15 cellular contexts compared by ENCODE assay signal in genomic region chr3:58629629-58630028, GRCh38. TPM values are rescaled to one million over a fixed set of nuclear protein-coding genes. Genes with fewer than 3 reads are reported as not detected.
DNase-seq lines count a peak whose midpoint lies in the region; ATAC-seq, FAIRE-seq and TF ChIP-seq lines count a peak whose summit lies in the region.
"Had no signal": no experiment of that assay in that cellular context is flagged by ENCODE, and none has a peak within 500 bp of the region (broad histone marks: within the 10 kb centered on the region; RNA-seq: fewer than 3 reads in every experiment).

No MANE protein-coding gene starts in this region.

- ATAC-seq in HepG2 (no peak), GM18907 (IDR thresholded peaks at IDR 0.05; ENCODE audit: unreplicated experiment) (no peak), GM21717 (IDR thresholded peaks at IDR 0.05; ENCODE audit: unreplicated experiment) (no peak)
- ATAC-seq in stimulated activated naive CD8-positive, alpha-beta T cell treated with anti-CD3 and anti-CD28 coated beads, Interleukin-15, Interleukin-2, amounts not matched to agents 100 U/mL and 50 U/mL, for 24 hours: no peak

- in situ Hi-C loops in HepG2 (cut with HindIII; ENCODE audit: extremely low pct_ligation_motif_present, low pct_unique_long_range_greater_than_20kb): loop anchor here (5.0 kb wide), 1 partner anchor 62 kb away; no protein-coding TSS in a partner anchor

- POLR2A ChIA-PET in HepG2 (lab: Yijun Ruan, JAX): interaction anchor here (1.0 to 1.2 kb wide), 3 partner anchors 92 to 323 kb away, joined by 3 to 6 read pairs (median 3); partner anchors contain the start of genes ACOX2, HTD2 and RPP14

- H2AFZ ChIP-seq in HepG2 (ENCODE audit: low read length): no peak overlapping the region

- no peak for DNase-seq in HepG2 (ENCODE audit: low spot score)
- no peak for DNase-seq in sigmoid colon
- DNase-seq in T-helper 2 cell: no peak
- no peak for DNase-seq in stimulated activated naive CD8-positive, alpha-beta T cell treated with anti-CD3 and anti-CD28 coated beads, Interleukin-15, Interleukin-2, amounts not matched to agents 100 U/mL and 50 U/mL, for 24 hours
- DNase-seq: MV-4-11, Right ventricle myocardium superior had no signal

- H3K79me2 ChIP-seq in HepG2 (ENCODE audit: insufficient read depth, low read length): no peaks in the 10 kb centered on the region

- no TSS peak for BruUV-seq in HepG2 (replicated peaks; lab: Mats Ljungman, UMichigan)

- TF ChIP-seq CTCF in liver (IDR thresholded peaks at IDR 0.05; ENCODE audit: low read depth, low read length, missing input control): no peak
- TF ChIP-seq CTCF in HepG2 (CRISPR knock-in tag; IDR thresholded peaks at IDR 0.05): no peak
- TF ChIP-seq CTCF in sigmoid colon (IDR thresholded peaks at IDR 0.05): no peak

- 77% methylated on average over 2 of the region's 2 CpGs for WGBS in liver
- 40% methylated on average over 2 of the region's 2 CpGs for WGBS in HepG2 (ENCODE audit: low lambda C conversion rate)
- WGBS in esophagus, 2 donors: 76% methylated on average over 2 of the region's 2 CpGs
- 50 to 67% methylated on average over 2 of the region's 2 CpGs for whole genome bisulfite sequencing in sigmoid colon, 2 donors

- TF ChIP-seq POLR2A in HepG2 (IDR thresholded peaks at IDR 0.05; ENCODE audit: insufficient read depth in 1 of 2, low read depth in 2 of 2, low read length in 2 of 2): no peak
- TF ChIP-seq POLR2A in sigmoid colon (IDR thresholded peaks at IDR 0.05): no peak

- TF ChIP-seq RAD21 in liver (IDR thresholded peaks at IDR 0.05) (no peak), HepG2 (CRISPR knock-in tag; IDR thresholded peaks at IDR 0.05) (no peak)

- no peak overlapping the region for H3K4me2 ChIP-seq in HepG2 (ENCODE audit: low read depth, low read length)

- no peaks in the 10 kb centered on the region for H3K27me3 ChIP-seq in liver (ENCODE audit: control insufficient read depth in 4 of 4, insufficient read depth in 4 of 4, low read length in 3 of 4)
- peaks cover 5 to 30% of the 10 kb centered on the region in 2 experiments for H3K27me3 ChIP-seq in HepG2 (ENCODE audit: control insufficient read depth in 1 of 2, insufficient read depth in 2 of 2, low read length in 2 of 2)
- H3K27me3 ChIP-seq in esophagus (ENCODE audit: control insufficient read depth in 1 of 2, insufficient read depth in 2 of 2, low read length in 2 of 2): no peaks in the 10 kb centered on the region
- H3K27me3 ChIP-seq in sigmoid colon: no peaks in the 10 kb centered on the region

- TF ChIP-seq EP300 in HepG2 (IDR thresholded peaks at IDR 0.05; ENCODE audit: low read depth in 2 of 2, low read length in 2 of 2): no peak
- no peak for TF ChIP-seq EP300 in HepG2 (CRISPR knock-in tag; IDR thresholded peaks at IDR 0.05; ENCODE audit: borderline replicate concordance)
- no peak for TF ChIP-seq EP300 in sigmoid colon (IDR thresholded peaks at IDR 0.05)

- no peaks in the 10 kb centered on the region for H3K9me3 ChIP-seq in liver (ENCODE audit: control insufficient read depth in 4 of 4, low read length in 3 of 4)
- H3K9me3 ChIP-seq in HepG2 (ENCODE audit: low read length): no peaks in the 10 kb centered on the region
- H3K9me3 ChIP-seq in esophagus (ENCODE audit: control insufficient read depth in 2 of 2, insufficient read depth in 1 of 2, low read depth in 1 of 2, low read length in 1 of 2): no peaks in the 10 kb centered on the region
- no peaks in the 10 kb centered on the region for H3K9me3 ChIP-seq in sigmoid colon

- peaks cover 13 to 36% (median 32%) of the 10 kb centered on the region in 4 donors for H3K4me1 ChIP-seq in liver (ENCODE audit: control insufficient read depth in 4 of 4, insufficient read depth in 4 of 4, low read length in 3 of 4)
- peaks cover 27% of the 10 kb centered on the region for H3K4me1 ChIP-seq in HepG2 (ENCODE audit: insufficient read depth, low read length)
- H3K4me1 ChIP-seq in esophagus (ENCODE audit: control insufficient read depth in 2 of 2, insufficient read depth in 2 of 2, low read length in 1 of 2): peaks cover 7 to 8% of the 10 kb centered on the region in 2 donors
- peaks cover 0 to 24% (median 21%) of the 10 kb centered on the region in 4 donors for H3K4me1 ChIP-seq in sigmoid colon

- no peak for FAIRE-seq in HepG2 (lab: Jason Lieb, UNC)
- FAIRE-seq: D721Med had no signal

- CTCF ChIA-PET in HepG2 (lab: Yijun Ruan, JAX; ENCODE audit: low intra/inter-chr PET ratio, low total read pairs): interaction anchor here (0.7 to 2.4 kb wide), 5 partner anchors 61 to 207 kb away, joined by 3 to 18 read pairs (median 4); no protein-coding TSS in a partner anchor

- intact Hi-C loops in HepG2 (cut with micrococcal nuclease; ENCODE audit: unreplicated experiment) (loop anchor here (1.0 kb wide), 2 partner anchors 61 to 136 kb away; no protein-coding TSS in a partner anchor), sigmoid colon (cut with DNase I) (loop anchor here (1.0 kb wide), 1 partner anchor 61 kb away; no protein-coding TSS in a partner anchor)

- H3K27ac ChIP-seq in liver (ENCODE audit: low read depth in 1 of 2, low read length in 2 of 2) (peak overlapping the region; percentile 52 to 82), HepG2 (ENCODE audit: extremely low read length, insufficient read depth, low read length) (no peak overlapping the region), esophagus (ENCODE audit: low read depth in 2 of 2, low read length in 1 of 2) (peak overlapping the region; percentile 6 to 72), sigmoid colon (peak overlapping the region; percentile 38 to 72 (median 54))

- H3K36me3 ChIP-seq in liver (ENCODE audit: control insufficient read depth in 4 of 4, insufficient read depth in 3 of 4, low read depth in 1 of 4, low read length in 3 of 4) (no peaks in the 10 kb centered on the region), HepG2 (replicated peaks in 1 of 2; ENCODE audit: control insufficient read depth in 1 of 2, insufficient read depth in 2 of 2, low read length in 2 of 2) (no peaks in the 10 kb centered on the region), esophagus (ENCODE audit: control insufficient read depth in 2 of 2, insufficient read depth in 2 of 2, low read length in 1 of 2) (no peaks in the 10 kb centered on the region), sigmoid colon (no peaks in the 10 kb centered on the region)

- no peak overlapping the region for H3K4me3 ChIP-seq in liver (ENCODE audit: low read depth in 1 of 3, low read length in 3 of 3)
- H3K4me3 ChIP-seq in HepG2 (replicated peaks in 1 of 3; ENCODE audit: insufficient read depth in 1 of 3, low read depth in 2 of 3, low read length in 3 of 3): no peak overlapping the region
- H3K4me3 ChIP-seq in esophagus (ENCODE audit: low read depth in 1 of 2, low read length in 2 of 2): no peak overlapping the region
- H3K4me3 ChIP-seq in sigmoid colon: no peak overlapping the region

- no peaks in the 10 kb centered on the region for H4K20me1 ChIP-seq in HepG2 (ENCODE audit: insufficient read depth, low read length)

- no peak overlapping the region for H3K9ac ChIP-seq in liver (ENCODE audit: low read depth in 1 of 2, low read length in 2 of 2)
- H3K9ac ChIP-seq in HepG2 (ENCODE audit: insufficient read depth, low read depth, low read length): no peak overlapping the region

RNA-seq across cellular contexts. Expression of gene FAM3D, which starts 36.9 kb away (rescaled TPM):
- total RNA-seq in liver (not detected), HepG2 (2016; rRNA removed; fragmentation: Illumina TruSeq; extraction: Trizol) (not detected in 2 replicates), sigmoid colon (1 to 10 TPM in 1 of 4 donors, under 1 TPM in 1, not detected in 2; 0.36 to 1.7 TPM)
- polyA plus RNA-seq in liver (under 1 TPM in 1 of 2 donors, not detected in 1; 0.09 TPM), HepG2 (2011; rRNA removed) (not detected in 2 replicates), esophagus (100 to 1,000 TPM; 316 to 493 TPM), sigmoid colon (100 to 1,000 TPM; 215 to 477 (median 356) TPM)
- not detected in 2 replicates for total RNA-seq in HepG2 (2016; cell fraction: cytosol; rRNA removed; fragmentation: Illumina TruSeq; extraction: Trizol; ENCODE audit: low read depth)
- total RNA-seq in HepG2 (2016; cell fraction: insoluble cytoplasmic fraction; rRNA removed; fragmentation: Illumina TruSeq; extraction: Trizol): not detected in 2 replicates
- total RNA-seq in HepG2 (2016; cell fraction: membrane; rRNA removed; fragmentation: Illumina TruSeq; extraction: Trizol): not detected in 2 replicates
- not detected in 2 replicates for total RNA-seq in HepG2 (2016; cell fraction: nucleus; rRNA removed; fragmentation: Illumina TruSeq; extraction: Trizol)
- not detected in 2 replicates for polyA plus RNA-seq in HepG2 (2011; cell fraction: cytosol; rRNA removed)
- not detected in 2 replicates for polyA plus RNA-seq in HepG2 (2011; cell fraction: nucleus; rRNA removed)
- not detected in 2 replicates for polyA plus RNA-seq in HepG2 (2012)
- not detected in 2 replicates for polyA plus RNA-seq in HepG2 (2016; cell fraction: cytosol; fragmentation: Illumina TruSeq; extraction: Trizol; ENCODE audit: low read depth)
- polyA plus RNA-seq in HepG2 (2016; cell fraction: insoluble cytoplasmic fraction; fragmentation: Illumina TruSeq; extraction: Trizol; ENCODE audit: low read depth): not detected in 2 replicates
- not detected in 2 replicates for polyA plus RNA-seq in HepG2 (2016; cell fraction: membrane; fragmentation: Illumina TruSeq; extraction: Trizol; ENCODE audit: low read depth)
- polyA plus RNA-seq in HepG2 (2016; cell fraction: nucleus; fragmentation: Illumina TruSeq; extraction: Trizol; ENCODE audit: insufficient read depth, low read depth): not detected in 2 replicates
- not detected in 2 replicates for polyA minus RNA-seq in HepG2 (2011; rRNA and poly(A)+ RNA removed; ENCODE audit: low replicate concordance)
- not detected in 2 replicates for polyA minus RNA-seq in HepG2 (2011; cell fraction: cytosol; rRNA and poly(A)+ RNA removed)
- polyA minus RNA-seq in HepG2 (2011; cell fraction: nucleus; rRNA and poly(A)+ RNA removed): not detected in 2 replicates
- total RNA-seq: activated T-cell treated with anti-CD3 and anti-CD28 coated beads, Interleukin-2, amount 50 U/mL, for 72 hours; H7; occipital lobe; Right ventricle myocardium superior had no signal
- polyA plus RNA-seq: immature natural killer cell had no signal

RNA-seq across cellular contexts. Expression of gene FAM107A, which starts 52.4 kb away (rescaled TPM):
- total RNA-seq in liver (1 to 10 TPM in 1 of 2 donors, under 1 TPM in 1; 0.05 to 1.3 TPM), HepG2 (2016; rRNA removed; fragmentation: Illumina TruSeq; extraction: Trizol) (not detected in 2 replicates), sigmoid colon (10 to 100 TPM; 26.3 to 56.7 (median 33.9) TPM)
- polyA plus RNA-seq in liver (1 to 10 TPM; 1.5 to 4.7 TPM), HepG2 (2011; rRNA removed) (not detected in 2 replicates), esophagus (1 to 10 TPM; 6.3 to 7.2 TPM), sigmoid colon (10 to 100 TPM; 10.9 to 36.6 (median 18.1) TPM)
- not detected in 2 replicates for total RNA-seq in HepG2 (2016; cell fraction: cytosol; rRNA removed; fragmentation: Illumina TruSeq; extraction: Trizol; ENCODE audit: low read depth)
- total RNA-seq in HepG2 (2016; cell fraction: insoluble cytoplasmic fraction; rRNA removed; fragmentation: Illumina TruSeq; extraction: Trizol): not detected in 2 replicates
- total RNA-seq in HepG2 (2016; cell fraction: membrane; rRNA removed; fragmentation: Illumina TruSeq; extraction: Trizol): not detected in 2 replicates
- not detected in 2 replicates for total RNA-seq in HepG2 (2016; cell fraction: nucleus; rRNA removed; fragmentation: Illumina TruSeq; extraction: Trizol)
- not detected in 2 replicates for polyA plus RNA-seq in HepG2 (2011; cell fraction: cytosol; rRNA removed)
- polyA plus RNA-seq in HepG2 (2011; cell fraction: nucleus; rRNA removed): not detected in 2 replicates
- 0.13 and 0.62 TPM in 2 replicates for polyA plus RNA-seq in HepG2 (2012)
- polyA plus RNA-seq in HepG2 (2016; cell fraction: cytosol; fragmentation: Illumina TruSeq; extraction: Trizol; ENCODE audit: low read depth): not detected in 2 replicates
- polyA plus RNA-seq in HepG2 (2016; cell fraction: insoluble cytoplasmic fraction; fragmentation: Illumina TruSeq; extraction: Trizol; ENCODE audit: low read depth): not detected in 2 replicates
- not detected in 2 replicates for polyA plus RNA-seq in HepG2 (2016; cell fraction: membrane; fragmentation: Illumina TruSeq; extraction: Trizol; ENCODE audit: low read depth)
- polyA plus RNA-seq in HepG2 (2016; cell fraction: nucleus; fragmentation: Illumina TruSeq; extraction: Trizol; ENCODE audit: insufficient read depth, low read depth): not detected in 2 replicates
- polyA minus RNA-seq in HepG2 (2011; rRNA and poly(A)+ RNA removed; ENCODE audit: low replicate concordance): not detected in 2 replicates
- not detected in 2 replicates for polyA minus RNA-seq in HepG2 (2011; cell fraction: cytosol; rRNA and poly(A)+ RNA removed)
- polyA minus RNA-seq in HepG2 (2011; cell fraction: nucleus; rRNA and poly(A)+ RNA removed): not detected in 2 replicates
- total RNA-seq: activated T-cell treated with anti-CD3 and anti-CD28 coated beads, Interleukin-2, amount 50 U/mL, for 72 hours had no signal
- polyA plus RNA-seq: immature natural killer cell had no signal

Comparison
In these comparisons a context has a peak if more than half of its experiments do, and no peak if none do; other contexts are left out.
1. RNA of gene FAM3D, which starts 36.9 kb away (polyA plus RNA-seq): 316 to 493 TPM in esophagus and 215 to 477 TPM in sigmoid colon; 0.09 TPM in liver and not detected in HepG2; every median in the first group is over 100 times any median in the second.